Comparison of ENCODE assay signal across 32 cellular contexts in genomic region chr1:104624538-104624937, GRCh38.
DNase-seq lines count a peak whose midpoint lies in the region; ATAC-seq, FAIRE-seq and TF ChIP-seq lines count a peak whose summit lies in the region.
"Had no signal": no experiment of that assay in that cellular context is flagged by ENCODE, and none has a peak within 500 bp of the region (broad histone marks: within the 10 kb centered on the region; RNA-seq: fewer than 3 reads in every experiment).

No MANE protein-coding gene starts in this region.

- no TSS peak for BruUV-seq in HepG2 (replicated peaks; lab: Mats Ljungman, UMichigan)
- no TSS peak for BruUV-seq in IMR-90 (replicated peaks; lab: Mats Ljungman, UMichigan)
- no TSS peak for BruUV-seq in K562 (replicated peaks; lab: Mats Ljungman, UMichigan)

- no peak overlapping the region for H4K5ac ChIP-seq in IMR-90 (ENCODE audit: low read depth, low read length)

- CTCF ChIA-PET in HepG2 (lab: Yijun Ruan, JAX; ENCODE audit: low intra/inter-chr PET ratio, low total read pairs): no interaction called here
- CTCF ChIA-PET in IMR-90 (lab: Yijun Ruan, JAX): no interaction called here
- CTCF ChIA-PET in K562 (lab: Yijun Ruan, JAX; ENCODE audit: low intra/inter-chr PET ratio): no interaction called here

- H3K18ac ChIP-seq in IMR-90 (ENCODE audit: low read depth, low read length): no peak overlapping the region

- H3K4me1 ChIP-seq in HepG2 (ENCODE audit: insufficient read depth, low read length): no peaks in the 10 kb centered on the region
- no peaks in the 10 kb centered on the region for H3K4me1 ChIP-seq in right lobe of liver
- no peaks in the 10 kb centered on the region for H3K4me1 ChIP-seq in IMR-90 (ENCODE audit: control insufficient read depth, insufficient read depth, low read length)
- H3K4me1 ChIP-seq in K562 (replicated peaks in 1 of 2; ENCODE audit: control insufficient read depth in 2 of 2, insufficient read depth in 2 of 2, low read length in 2 of 2): no peaks in the 10 kb centered on the region
- H3K4me1 ChIP-seq: A549, BLaER1, Caco-2 had no signal

- dilution Hi-C loops in IMR-90 (cut with HindIII; ENCODE audit: low sequenced_read_pairs, unreplicated experiment): no loop called here

- no peak overlapping the region for H2BK20ac ChIP-seq in IMR-90 (ENCODE audit: low read depth, low read length)

- no peak overlapping the region for H2BK5ac ChIP-seq in IMR-90 (ENCODE audit: low read depth, low read length, poor library complexity, severe bottlenecking)

- no peaks in the 10 kb centered on the region for H3K79me1 ChIP-seq in IMR-90 (ENCODE audit: low read depth in 1 of 2, low read length in 2 of 2)

- WGBS in HepG2 (ENCODE audit: low lambda C conversion rate): 0% methylated on average over 1 of the region's 1 CpG
- WGBS in right lobe of liver (ENCODE audit: insufficient coverage, low coverage, low lambda C conversion rate, missing lambda C conversion rate): 29% methylated on average over 1 of the region's 1 CpG
- no CpG with 5 or more reads among the region's 1 CpG for WGBS in IMR-90 (ENCODE audit: extremely low coverage in 2 of 2, insufficient read length in 1 of 2), 2 experiments
- 10% methylated on average over 1 of the region's 1 CpG for WGBS in K562 (ENCODE audit: insufficient coverage, low coverage, missing lambda C conversion rate)

- H4K91ac ChIP-seq in IMR-90 (ENCODE audit: insufficient read depth, low read depth, low read length): no peak overlapping the region

- no peak overlapping the region for H2AFZ ChIP-seq in HepG2 (ENCODE audit: low read length)
- no peak overlapping the region for H2AFZ ChIP-seq in IMR-90 (replicated peaks; ENCODE audit: low read length, poor library complexity)
- no peak overlapping the region for H2AFZ ChIP-seq in K562 (ENCODE audit: low read depth, low read length)

- no peak for FAIRE-seq in HepG2 (lab: Jason Lieb, UNC)
- no peak for FAIRE-seq in K562 (lab: Jason Lieb, UNC)
- FAIRE-seq: A549, D721Med had no signal

- no peak overlapping the region for H2BK15ac ChIP-seq in IMR-90 (ENCODE audit: low read depth, low read length)

- ATAC-seq in HepG2 (no peak), right lobe of liver (no peak), IMR-90 (ENCODE audit: low read depth) (no peak), K562 (no peak)
- ATAC-seq: A549; CD8-positive, alpha-beta T cell had no signal

- no peak overlapping the region for H3K4ac ChIP-seq in IMR-90 (ENCODE audit: low read depth, low read length)

- H3K79me2 ChIP-seq in HepG2 (ENCODE audit: insufficient read depth, low read length) (no peaks in the 10 kb centered on the region), K562 (ENCODE audit: control insufficient read depth, insufficient read depth, low read length) (no peaks in the 10 kb centered on the region)

- intact Hi-C loops in HepG2 (cut with micrococcal nuclease; ENCODE audit: unreplicated experiment) (no loop called here), right lobe of liver (cut with DNase I) (no loop called here), IMR-90 (cut with micrococcal nuclease) (no loop called here), K562 (cut with micrococcal nuclease) (no loop called here)

- TF ChIP-seq EP300 in HepG2 (IDR thresholded peaks at IDR 0.05; ENCODE audit: low read depth in 2 of 2, low read length in 2 of 2) (no peak), HepG2 (CRISPR knock-in tag; IDR thresholded peaks at IDR 0.05; ENCODE audit: borderline replicate concordance) (no peak), K562 (IDR thresholded peaks at IDR 0.05; ENCODE audit: low read length) (no peak)

- no peak overlapping the region for H3K4me2 ChIP-seq in HepG2 (ENCODE audit: low read depth, low read length)
- no peak overlapping the region for H3K4me2 ChIP-seq in IMR-90 (ENCODE audit: low read depth, low read length)
- H3K4me2 ChIP-seq in K562 (ENCODE audit: insufficient read depth, low read length): no peak overlapping the region
- H3K4me2 ChIP-seq: A549; BLaER1; BLaER1 treated with 17β-estradiol and CSF1 and Interleukin-3, amounts not matched to agents 10 nM and 100 nM had no signal

- H4K20me1 ChIP-seq in HepG2 (ENCODE audit: insufficient read depth, low read length) (no peaks in the 10 kb centered on the region), IMR-90 (ENCODE audit: insufficient read depth, low read length) (no peaks in the 10 kb centered on the region), K562 (replicated peaks; ENCODE audit: control insufficient read depth, insufficient read depth, low read length) (no peaks in the 10 kb centered on the region)
- H4K20me1 ChIP-seq: BLaER1; BLaER1 treated with 17β-estradiol and CSF1 and Interleukin-3, amounts not matched to agents 10 nM and 100 nM had no signal

- no peak overlapping the region for H2AK5ac ChIP-seq in IMR-90 (ENCODE audit: low read depth, low read length)

- no peak overlapping the region for H2AK9ac ChIP-seq in IMR-90 (replicated peaks; ENCODE audit: low read depth, low read length, poor library complexity)

- no peak overlapping the region for H3K4me3 ChIP-seq in HepG2 (replicated peaks in 1 of 3; ENCODE audit: insufficient read depth in 1 of 3, low read depth in 2 of 3, low read length in 3 of 3)
- no peak overlapping the region for H3K4me3 ChIP-seq in right lobe of liver
- H3K4me3 ChIP-seq in IMR-90 (ENCODE audit: insufficient read depth, low read depth, low read length): no peak overlapping the region
- H3K4me3 ChIP-seq in K562: no peak overlapping the region
- H3K4me3 ChIP-seq: A549; BLaER1; BLaER1 treated with 17β-estradiol and CSF1 and Interleukin-3, amounts not matched to agents 10 nM and 100 nM had no signal

- POLR2A ChIA-PET in HepG2 (lab: Yijun Ruan, JAX) (no interaction called here), IMR-90 (lab: Charles Lee; ENCODE audit: unreplicated experiment) (no interaction called here), K562 (lab: Yijun Ruan, JAX) (no interaction called here)

- no peak overlapping the region for H3K56ac ChIP-seq in IMR-90 (ENCODE audit: extremely low read depth, insufficient read depth, low read length)

- TF ChIP-seq RAD21 in HepG2 (CRISPR knock-in tag; IDR thresholded peaks at IDR 0.05) (no peak), IMR-90 (IDR thresholded peaks at IDR 0.05; ENCODE audit: low read length) (no peak), K562 (CRISPR knock-in tag; conservative IDR thresholded peaks at IDR 0.05 in 1 of 2, IDR thresholded peaks at IDR 0.05 in 1 of 2) (no peak)

- DNase-seq in HepG2 (ENCODE audit: low spot score) (no peak), right lobe of liver (no peak), IMR-90 (no peak), K562 (ENCODE audit: extremely low read depth in 1 of 4, low spot score in 3 of 4) (no peak), HCEC 1CT (no peak), globus pallidus (ENCODE audit: low spot score) (no peak)
- DNase-seq: 8988T; ACHN; AML-193; BE2C; C1 segment of cervical spinal cord; Caco-2; Calu3; CD4-positive, alpha-beta memory T cell; CD4-positive, alpha-beta T cell; CD4-positive, CD25-positive, alpha-beta regulatory T cell; CD8-positive, alpha-beta memory T cell; CD8-positive, alpha-beta T cell; COR-L47; DMS 273 treated with DMSO at 0.1 percent for 48 hours; DMS153; DMS53; DMS79; DMS79 treated with DMSO at 0.1 percent for 48 hours; DND-41; EL had no signal

- H3K9me3 ChIP-seq in HepG2 (ENCODE audit: low read length): peaks cover 18% of the 10 kb centered on the region
- no peaks in the 10 kb centered on the region for H3K9me3 ChIP-seq in right lobe of liver
- 0 out of 2 replicates have a peak, but pooled peaks cover 2% of the 10 kb centered on the region for H3K9me3 ChIP-seq in IMR-90 (ENCODE audit: control insufficient read depth, insufficient read depth, low read length)
- no peaks in the 10 kb centered on the region for H3K9me3 ChIP-seq in K562 (replicated peaks; ENCODE audit: control insufficient read depth, insufficient read depth, low read depth, low read length)
- H3K9me3 ChIP-seq: A549; BE2C; BLaER1; BLaER1 treated with 17β-estradiol and CSF1 and Interleukin-3, amounts not matched to agents 10 nM and 100 nM; Caco-2 had no signal

- no peak overlapping the region for H3K9ac ChIP-seq in HepG2 (ENCODE audit: insufficient read depth, low read depth, low read length)
- no peak overlapping the region for H3K9ac ChIP-seq in IMR-90 (ENCODE audit: low read depth, low read length)
- H3K9ac ChIP-seq in K562 (ENCODE audit: insufficient read depth in 1 of 2, low read depth in 2 of 2, low read length in 2 of 2): no peak overlapping the region
- H3K9ac ChIP-seq: BLaER1; BLaER1 treated with 17β-estradiol and CSF1 and Interleukin-3, amounts not matched to agents 10 nM and 100 nM had no signal

- H3K9me1 ChIP-seq in IMR-90 (ENCODE audit: insufficient read depth, low read length) (no peaks in the 10 kb centered on the region), K562 (ENCODE audit: control insufficient read depth, insufficient read depth, low read length) (no peaks in the 10 kb centered on the region)

- in situ Hi-C loops in HepG2 (cut with HindIII; ENCODE audit: extremely low pct_ligation_motif_present, low pct_unique_long_range_greater_than_20kb) (no loop called here), IMR-90 (cut with MboI; ENCODE audit: low sequenced_read_pairs) (no loop called here), K562 (cut with MboI) (no loop called here)

- H3K36me3 ChIP-seq in HepG2 (replicated peaks in 1 of 2; ENCODE audit: control insufficient read depth in 1 of 2, insufficient read depth in 2 of 2, low read length in 2 of 2) (no peaks in the 10 kb centered on the region), right lobe of liver (no peaks in the 10 kb centered on the region), IMR-90 (ENCODE audit: control insufficient read depth, insufficient read depth, low read length) (no peaks in the 10 kb centered on the region), K562 (ENCODE audit: control insufficient read depth, insufficient read depth, low read length) (no peaks in the 10 kb centered on the region)
- H3K36me3 ChIP-seq: BE2C; BLaER1; BLaER1 treated with 17β-estradiol and CSF1 and Interleukin-3, amounts not matched to agents 10 nM and 100 nM had no signal

- H3K14ac ChIP-seq in IMR-90 (replicated peaks; ENCODE audit: low read depth, low read length): no peak overlapping the region

- TF ChIP-seq POLR2A in HepG2 (IDR thresholded peaks at IDR 0.05; ENCODE audit: insufficient read depth in 1 of 2, low read depth in 2 of 2, low read length in 2 of 2) (no peak), right lobe of liver (IDR thresholded peaks at IDR 0.05) (no peak), IMR-90 (IDR thresholded peaks at IDR 0.05; ENCODE audit: low read depth, low read length) (no peak), K562 (conservative IDR thresholded peaks at IDR 0.05) (no peak)

- H2BK120ac ChIP-seq in IMR-90 (ENCODE audit: low read depth, low read length): no peak overlapping the region

- TF ChIP-seq CTCF in HepG2 (CRISPR knock-in tag; IDR thresholded peaks at IDR 0.05) (no peak), right lobe of liver (IDR thresholded peaks at IDR 0.05) (no peak), IMR-90 (conservative IDR thresholded peaks at IDR 0.05; ENCODE audit: low read depth, low read length) (no peak), K562 (IDR thresholded peaks at IDR 0.05 in 2 of 3, conservative IDR thresholded peaks at IDR 0.05 in 1 of 3; ENCODE audit: insufficient read depth in 2 of 3, low read depth in 1 of 3, low read length in 3 of 3) (no peak)

- no peaks in the 10 kb centered on the region for H3K27me3 ChIP-seq in HepG2 (ENCODE audit: control insufficient read depth in 1 of 2, insufficient read depth in 2 of 2, low read length in 2 of 2)
- no peaks in the 10 kb centered on the region for H3K27me3 ChIP-seq in right lobe of liver
- no peaks in the 10 kb centered on the region for H3K27me3 ChIP-seq in IMR-90 (ENCODE audit: control insufficient read depth, insufficient read depth, low read length)
- no peaks in the 10 kb centered on the region for H3K27me3 ChIP-seq in K562 (ENCODE audit: control insufficient read depth in 2 of 2, insufficient read depth in 2 of 2, low read length in 2 of 2)
- H3K27me3 ChIP-seq: BE2C; BLaER1; BLaER1 treated with 17β-estradiol and CSF1 and Interleukin-3, amounts not matched to agents 10 nM and 100 nM had no signal

- H3K27ac ChIP-seq in HepG2 (ENCODE audit: extremely low read length, insufficient read depth, low read length) (no peak overlapping the region), right lobe of liver (no peak overlapping the region), IMR-90 (ENCODE audit: insufficient read depth, low read length) (no peak overlapping the region), K562 (ENCODE audit: extremely low read depth, low read depth, low read length) (no peak overlapping the region)
- H3K27ac ChIP-seq: 22Rv1; A549; BLaER1; BLaER1 treated with 17β-estradiol and CSF1 and Interleukin-3, amounts not matched to agents 10 nM and 100 nM; C4-2B had no signal

- H4K8ac ChIP-seq in IMR-90 (ENCODE audit: low read depth in 2 of 2, low read length in 2 of 2): no peak overlapping the region

- H3K23ac ChIP-seq in IMR-90 (ENCODE audit: low read depth, low read length): no peak overlapping the region

Comparison
In these comparisons a context has a peak if more than half of its experiments do, and no peak if none do; other contexts are left out.
1. Of the 241 proteins assayed by ChIP-seq in both HepG2 and K562: peak only in HepG2: none; only in K562: none; in both: CEBPB; in neither: 239; mixed calls (peak in some experiments, not most) for 1.